In the genomic region with DNA sequence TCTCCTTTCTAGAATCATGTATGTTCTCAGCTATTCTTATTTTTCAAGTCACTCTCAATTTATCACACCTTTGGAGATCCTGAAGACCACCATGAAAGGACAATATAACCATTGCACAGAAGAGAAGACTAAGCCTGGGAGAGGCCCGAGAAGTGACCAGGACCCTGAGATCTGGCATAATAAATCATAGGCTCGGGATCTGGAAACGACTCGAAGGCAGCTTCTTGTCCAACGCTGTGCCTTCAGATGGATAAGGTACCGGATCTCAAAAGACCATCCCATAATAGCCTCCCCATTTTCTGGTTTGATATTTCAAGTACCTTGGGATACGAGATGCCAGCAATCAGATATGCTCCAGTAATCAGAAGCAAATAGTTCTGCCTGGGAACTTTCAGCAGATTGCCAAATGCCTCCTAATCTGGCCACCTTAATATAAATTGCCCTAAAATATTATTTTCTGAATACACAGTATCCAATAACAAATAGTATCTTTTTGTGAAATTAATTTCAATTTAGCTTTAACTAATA, we compare ENCODE assay signal across 20 cellular contexts.
"Had no signal": no experiment of that assay in that cellular context is flagged by ENCODE, and none has a peak within 500 bp of the region (broad histone marks: within the 10 kb centered on the region; RNA-seq: fewer than 3 reads in every experiment).

No MANE protein-coding gene starts in this region.

- H3K4me3 ChIP-seq: cardiac muscle cell, lung, thoracic aorta had no signal

- H3K27me3 ChIP-seq: cardiac muscle cell had no signal

- H3K27ac ChIP-seq: cardiac muscle cell, thoracic aorta had no signal

- H3K36me3 ChIP-seq: cardiac muscle cell, thoracic aorta had no signal

- ATAC-seq: activated CD8-positive, alpha-beta memory T cell treated with anti-CD3 and anti-CD28 coated beads, Interleukin-2, amount 10 ng/mL, durations not matched to agents 7 days and 5 days; stimulated activated naive B cell treated with anti-CD40 and anti-IgM and Interleukin-4, amounts not matched to agents 10 μg/mL and 1 μg/mL and 100 μg/mL, for 72 hours had no signal

- DNase-seq: activated CD4-positive, alpha-beta memory T cell treated with anti-CD3 and anti-CD28 coated beads, Interleukin-2, amount 10 ng/mL, durations not matched to agents 7 days and 5 days; activated CD4-positive, alpha-beta T cell treated with anti-CD3 and anti-CD28 coated beads for 48 hours; activated CD4-positive, CD25-positive, alpha-beta regulatory T cell; activated CD8-positive, alpha-beta memory T cell treated with anti-CD3 and anti-CD28 coated beads, Interleukin-2, amount 10 ng/mL, durations not matched to agents 7 days and 5 days; activated naive CD4-positive, alpha-beta T cell; activated naive CD8-positive, alpha-beta T cell treated with anti-CD3 and anti-CD28 coated beads, Interleukin-2, amount 10 ng/mL, durations not matched to agents 7 days and 5 days; amygdala; dermis blood vessel endothelial cell; effector memory CD4-positive, alpha-beta T cell; foreskin fibroblast; glutamatergic neuron; hypothalamus; left colon; nephron progenitor cell; nucleus accumbens; posterior cingulate gyrus; stimulated activated naive B cell treated with anti-CD40 and anti-IgM and Interleukin-4, amounts not matched to agents 10 μg/mL and 1 μg/mL and 100 μg/mL, for 72 hours had no signal
